8 cellular contexts compared by ENCODE assay signal in genomic region chr5:160390787-160391696, GRCh38. TPM values are rescaled to one million over a fixed set of nuclear protein-coding genes. Genes with fewer than 3 reads are reported as not detected.
A peak's percentile ranks its signal among the peaks of the same experiment; 100 is the strongest.
DNase-seq lines count a peak whose midpoint lies in the region; ATAC-seq and TF ChIP-seq lines count a peak whose summit lies in the region.

No MANE protein-coding gene starts in this region.

- peaks cover 6% of the 10 kb centered on the region for H3K9me3 ChIP-seq in CD8-positive, alpha-beta T cell (ENCODE audit: low read length)
- peaks cover 8% of the 10 kb centered on the region for H3K9me3 ChIP-seq in lower lobe of right lung

- no peaks in the 10 kb centered on the region for H3K36me3 ChIP-seq in CD8-positive, alpha-beta T cell (ENCODE audit: insufficient read depth, low read length)
- no peaks in the 10 kb centered on the region for H3K36me3 ChIP-seq in lower lobe of right lung

- no peaks in the 10 kb centered on the region for H3K27me3 ChIP-seq in CD8-positive, alpha-beta T cell (ENCODE audit: insufficient read depth, low read length)
- no peaks in the 10 kb centered on the region for H3K27me3 ChIP-seq in HL-60 (ENCODE audit: insufficient read depth, poor library complexity, severe bottlenecking)
- H3K27me3 ChIP-seq in lower lobe of right lung (ENCODE audit: low read depth) = no peaks in the 10 kb centered on the region

- intact Hi-C loops in CD8-positive, alpha-beta T cell (cut with DNase I, micrococcal nuclease) = loop anchor here (1.0 to 5.0 kb wide), 3 partner anchors 192 to 949 kb away; no protein-coding TSS in a partner anchor
- intact Hi-C loops in lower lobe of right lung (cut with DNase I) = no loop called here

- peak; percentile 23 for ATAC-seq in CD8-positive, alpha-beta T cell
- ATAC-seq in lower lobe of right lung = no peak
- no peak for ATAC-seq in HG02981 (IDR thresholded peaks at IDR 0.05; ENCODE audit: unreplicated experiment)
- ATAC-seq in GM21619 (IDR thresholded peaks at IDR 0.05; ENCODE audit: unreplicated experiment) = no peak

- POLR2A ChIA-PET in CD8-positive, alpha-beta T cell (lab: Charles Lee) = no interaction called here

- DNase-seq in CD8-positive, alpha-beta T cell = no peak
- DNase-seq in HL-60 (ENCODE audit: low read depth in 1 of 2, low spot score in 1 of 2) (no peak), astrocyte of the hippocampus (ENCODE audit: low read depth, low spot score) (peak; percentile 33), lower lobe of right lung (no peak), T1000 (lab: John Stamatoyannopoulos, UW) (no peak), mesenteric fat pad (ENCODE audit: low spot score) (no peak)

- TF ChIP-seq CTCF in CD8-positive, alpha-beta T cell (IDR thresholded peaks at IDR 0.05) = peak; percentile 66
- peak; percentile 3 for TF ChIP-seq CTCF in HL-60 (IDR thresholded peaks at IDR 0.05; ENCODE audit: insufficient read depth, low read length)
- peak; percentile 32 for TF ChIP-seq CTCF in lower lobe of right lung (IDR thresholded peaks at IDR 0.05)

- no peak overlapping the region for H3K4me3 Mint-ChIP-seq in CD8-positive, alpha-beta T cell

- H3K27ac ChIP-seq in CD8-positive, alpha-beta T cell (ENCODE audit: low read depth, low read length) = no peak overlapping the region
- H3K27ac ChIP-seq in HL-60 (replicated peaks) (no peak overlapping the region), lower lobe of right lung (no peak overlapping the region)

- no peak overlapping the region for H3K4me3 ChIP-seq in CD8-positive, alpha-beta T cell (ENCODE audit: low read depth, low read length)
- H3K4me3 ChIP-seq in HL-60 (replicated peaks; ENCODE audit: insufficient read depth, low read length) = no peak overlapping the region
- no peak overlapping the region for H3K4me3 ChIP-seq in lower lobe of right lung

- H3K9me3 Mint-ChIP-seq in CD8-positive, alpha-beta T cell = peaks cover 14% of the 10 kb centered on the region

- no peaks in the 10 kb centered on the region for H3K4me1 Mint-ChIP-seq in CD8-positive, alpha-beta T cell (ENCODE audit: low read depth)

- H3K36me3 Mint-ChIP-seq in CD8-positive, alpha-beta T cell = no peaks in the 10 kb centered on the region

- H3K4me1 ChIP-seq in CD8-positive, alpha-beta T cell (ENCODE audit: insufficient read depth, low read length) = no peaks in the 10 kb centered on the region
- peaks cover 5% of the 10 kb centered on the region for H3K4me1 ChIP-seq in lower lobe of right lung

- CTCF ChIA-PET in CD8-positive, alpha-beta T cell (lab: Charles Lee) = interaction anchor here (0.6 to 2.9 kb wide), 15 partner anchors 10 to 947 kb away, joined by 3 to 12 read pairs (median 4); no protein-coding TSS in a partner anchor

- H3K27me3 Mint-ChIP-seq in CD8-positive, alpha-beta T cell (ENCODE audit: low read depth) = no peaks in the 10 kb centered on the region

- no peak overlapping the region for H3K27ac Mint-ChIP-seq in CD8-positive, alpha-beta T cell

RNA-seq across cellular contexts. Expression of gene FAM200C, which starts 8.8 kb away (rescaled TPM):
- under 1 TPM in 1 of 2 experiments, not detected in 1; 0.14 TPM for total RNA-seq in CD8-positive, alpha-beta T cell
- total RNA-seq in lower lobe of right lung = 6.1 TPM
- 1.9 TPM for total RNA-seq in mesenteric fat pad

RNA-seq across cellular contexts. Expression of gene C1QTNF2, which starts 20.6 kb away (rescaled TPM):
- not detected for total RNA-seq in CD8-positive, alpha-beta T cell
- total RNA-seq in lower lobe of right lung = 1.6 TPM
- 0.64 TPM for total RNA-seq in mesenteric fat pad

RNA-seq across cellular contexts. Expression of gene SLU7, which starts 27.8 kb away (rescaled TPM):
- total RNA-seq in CD8-positive, alpha-beta T cell = 100 to 1,000 TPM; 127 to 136 TPM
- total RNA-seq in lower lobe of right lung (55.1 TPM), mesenteric fat pad (44.2 TPM)

RNA-seq across cellular contexts. Expression of gene PTTG1, which starts 30.6 kb away (rescaled TPM):
- total RNA-seq in CD8-positive, alpha-beta T cell = 1 to 10 TPM; 8.6 to 8.8 TPM
- total RNA-seq in lower lobe of right lung = 9.1 TPM
- 1.3 TPM for total RNA-seq in mesenteric fat pad

Comparison
In these comparisons a context has a peak if more than half of its experiments do, and no peak if none do; other contexts are left out.
1. CTCF ChIP-seq: peak in every context shown above with its lines; median percentile 66 in CD8-positive, alpha-beta T cell; 32 in lower lobe of right lung; 3 in HL-60.